Comparison of ENCODE assay signal across 1 cellular context in genomic region chr3:154932633-154933032, GRCh38.
TF ChIP-seq lines count a peak whose summit lies in the region.

No MANE protein-coding gene starts in this region.

TF ChIP-seq in IMR-90, 13 proteins besides CTCF, POLR2A, EP300 and RAD21:
- no peak for TF ChIP-seq CHD1 (IDR thresholded peaks at IDR 0.05; ENCODE audit: low read depth, low read length)
- no peak for TF ChIP-seq RCOR1 (IDR thresholded peaks at IDR 0.05; ENCODE audit: insufficient replicate concordance, low read length)
- no peak for TF ChIP-seq MAZ (IDR thresholded peaks at IDR 0.05; ENCODE audit: borderline replicate concordance, low read depth, low read length)
- TF ChIP-seq ELK1 (IDR thresholded peaks at IDR 0.05; ENCODE audit: borderline replicate concordance, low read depth, low read length): no peak
- no peak for TF ChIP-seq RFX5 (IDR thresholded peaks at IDR 0.05; ENCODE audit: low read depth, low read length)
- TF ChIP-seq CEBPB (IDR thresholded peaks at IDR 0.05; ENCODE audit: low read depth, low read length): no peak
- TF ChIP-seq MAFK (IDR thresholded peaks at IDR 0.05; ENCODE audit: low read depth, low read length): no peak
- TF ChIP-seq FOS (IDR thresholded peaks at IDR 0.05; ENCODE audit: low read depth, low read length): no peak
- no peak for TF ChIP-seq MXI1 (IDR thresholded peaks at IDR 0.05; ENCODE audit: borderline replicate concordance, low read depth, low read length)
- TF ChIP-seq NFE2L2 (IDR thresholded peaks at IDR 0.05; ENCODE audit: low read depth, low read length): no peak
- TF ChIP-seq BHLHE40 (IDR thresholded peaks at IDR 0.05; ENCODE audit: low read depth, low read length): no peak
